27 cellular contexts compared by ENCODE assay signal in the genomic region with DNA sequence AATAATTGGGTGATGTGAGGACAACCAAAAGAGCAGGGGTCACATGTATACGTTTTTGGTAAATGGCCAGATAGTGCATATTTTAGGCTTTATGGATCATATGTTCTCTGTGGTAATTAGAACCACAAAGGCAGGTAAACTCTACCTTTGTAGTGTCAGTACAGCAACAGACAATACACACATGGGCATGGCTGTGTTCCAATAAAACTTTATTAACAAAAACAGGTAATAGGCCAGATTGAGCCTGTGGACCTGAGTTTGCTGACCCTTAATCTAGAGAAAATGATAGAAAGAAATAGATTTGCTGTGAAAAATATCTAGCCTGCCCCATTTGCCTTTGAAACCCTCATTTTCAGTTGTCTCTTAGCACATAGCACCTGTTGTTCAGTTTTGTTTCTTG.
"Had no signal": no experiment of that assay in that cellular context is flagged by ENCODE, and none has a peak within 500 bp of the region (broad histone marks: within the 10 kb centered on the region; RNA-seq: fewer than 3 reads in every experiment).

No MANE protein-coding gene starts in this region.

- FAIRE-seq: urothelium cell line had no signal

- ATAC-seq: stimulated activated effector memory CD8-positive, alpha-beta T cell treated with anti-CD3 and anti-CD28 coated beads, Interleukin-12 subunit alpha, Interleukin-12 subunit beta, amount 100 ng/mL, for 72 hours; stimulated activated memory B cell treated with anti-CD40 and anti-IgM and Interleukin-4, amounts not matched to agents 10 μg/mL and 1 μg/mL and 100 μg/mL, for 72 hours; stimulated activated naive B cell treated with anti-CD40 and anti-IgM and Interleukin-4, amounts not matched to agents 10 μg/mL and 1 μg/mL and 100 μg/mL, for 72 hours; stimulated activated naive CD8-positive, alpha-beta T cell treated with anti-CD3 and anti-CD28 coated beads, Interleukin-15, amount 100 ng/mL, for 72 hours; stimulated activated naive CD8-positive, alpha-beta T cell treated with anti-CD3 and anti-CD28 coated beads, Interleukin-15, Interleukin-2, amounts not matched to agents 100 U/mL and 50 U/mL, for 24 hours; upper lobe of right lung had no signal

- H3K9me3 ChIP-seq: suprapubic skin, testis, thoracic aorta, thyroid gland, tibial artery, tibial nerve, transverse colon, upper lobe of right lung, uterus, vagina had no signal

- H3K27me3 ChIP-seq: stomach, suprapubic skin, testis, thyroid gland, tibial artery, tibial nerve, transverse colon, upper lobe of left lung, upper lobe of right lung, uterus, vagina had no signal

- H3K27ac ChIP-seq: stomach, suprapubic skin, testis, thoracic aorta, thyroid gland, tibial artery, tibial nerve, transverse colon, upper lobe of left lung, upper lobe of right lung, uterus, vagina had no signal

- H3K4me1 ChIP-seq: stomach, suprapubic skin, testis, thyroid gland, tibial artery, tibial nerve, transverse colon, upper lobe of right lung, uterus, vagina had no signal

- H3K4me3 ChIP-seq: stomach, suprapubic skin, testis, thoracic aorta, thyroid gland, tibial artery, tibial nerve, transverse colon, upper lobe of left lung, upper lobe of right lung, uterus, vagina had no signal

- H3K36me3 ChIP-seq: stomach, suprapubic skin, thoracic aorta, thyroid gland, tibial artery, tibial nerve, transverse colon, upper lobe of left lung, upper lobe of right lung, uterus, vagina had no signal

- DNase-seq: stimulated activated CD4-positive, alpha-beta T cell treated with anti-CD3 and anti-CD28 coated beads, Interleukin-2, amount 100 ng/mL, for 48 hours; stimulated activated CD4-positive, alpha-beta T cell treated with anti-CD3 and anti-CD28 coated beads, Interleukin-4, amount 100 ng/mL, for 1 hour; stimulated activated CD4-positive, alpha-beta T cell treated with anti-CD3 and anti-CD28 coated beads, Interleukin-4, amount 100 ng/mL, for 24 hours; stimulated activated CD4-positive, alpha-beta T cell treated with anti-CD3 and anti-CD28 coated beads, Interleukin-4, amount 100 ng/mL, for 4 hours; stimulated activated CD8-positive, alpha-beta memory T cell treated with anti-CD3 and anti-CD28 coated beads, Interleukin-4, amount 100 ng/mL, for 48 hours; stimulated activated naive B cell treated with anti-CD40 and anti-IgM and Interleukin-4, amounts not matched to agents 10 μg/mL and 1 μg/mL and 100 μg/mL, for 72 hours; stimulated activated naive CD4-positive, alpha-beta T cell; stimulated activated naive CD4-positive, alpha-beta T cell treated with Interleukin-2 at 50 U/mL for 16 hours; stimulated activated naive CD8-positive, alpha-beta T cell treated with anti-CD3 and anti-CD28 coated beads, Interleukin-15, amount 100 ng/mL, for 72 hours; stimulated activated naive CD8-positive, alpha-beta T cell treated with anti-CD3 and anti-CD28 coated beads, Interleukin-15, Interleukin-2, amounts not matched to agents 100 U/mL and 50 U/mL, for 24 hours; stomach; substantia nigra; testis; thyroid gland; tibial artery; transverse colon; trophoblast cell; upper lobe of right lung; uterus had no signal
